In the genomic region with DNA sequence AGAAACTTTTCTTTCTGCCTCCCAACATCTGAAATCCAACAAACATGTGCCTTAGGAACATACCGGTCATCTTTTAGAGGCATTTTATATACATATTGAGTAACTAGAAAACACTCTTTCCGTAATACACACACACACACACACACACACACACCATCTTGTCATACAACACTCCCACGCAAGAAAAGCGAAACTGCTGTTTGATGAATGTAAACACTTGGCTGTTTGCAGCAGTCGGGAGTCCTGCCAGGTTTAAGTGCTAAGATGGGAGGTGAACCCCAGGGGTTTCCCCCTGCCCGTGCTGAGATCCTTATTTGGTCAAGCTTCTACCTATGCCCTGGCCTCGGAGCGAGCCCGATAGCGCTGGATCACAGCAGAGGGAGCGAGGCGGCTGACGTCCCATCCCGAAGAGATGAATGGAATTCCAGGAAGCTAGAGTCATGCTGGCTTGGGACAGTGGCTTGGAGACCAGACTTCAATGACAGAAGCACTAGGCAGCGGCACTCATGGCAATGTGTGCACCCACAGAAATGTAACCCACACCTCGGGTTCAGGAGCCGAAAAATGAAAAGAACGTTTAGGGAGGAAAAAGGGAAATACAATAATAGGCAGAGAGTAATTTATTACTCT, we compare ENCODE assay signal across 8 cellular contexts. TPM values are rescaled to one million over a fixed set of nuclear protein-coding genes. Genes with fewer than 3 reads are reported as not detected.
DNase-seq lines count a peak whose midpoint lies in the region; ATAC-seq, FAIRE-seq and TF ChIP-seq lines count a peak whose summit lies in the region.

No MANE protein-coding gene starts in this region.

- H3K9me3 ChIP-seq in heart left ventricle: no peaks in the 10 kb centered on the region

- no peaks in the 10 kb centered on the region for H3K27me3 ChIP-seq in ACC112 (ENCODE audit: insufficient read depth, low read length)
- H3K27me3 ChIP-seq in heart left ventricle: peaks cover 0 to 4% (median 0%) of the 10 kb centered on the region in 9 donors

- H3K27ac Mint-ChIP-seq in activated naive CD8-positive, alpha-beta T cell treated with anti-CD3 and anti-CD28 coated beads, Interleukin-2, amount 10 ng/mL, durations not matched to agents 7 days and 5 days: no peak overlapping the region
- no peak overlapping the region for H3K27ac Mint-ChIP-seq in stimulated activated memory B cell treated with anti-CD40 and anti-IgM and Interleukin-4, amounts not matched to agents 10 μg/mL and 1 μg/mL and 100 μg/mL, for 72 hours

- peaks cover 55% of the 10 kb centered on the region for H3K27me3 Mint-ChIP-seq in activated naive CD8-positive, alpha-beta T cell treated with anti-CD3 and anti-CD28 coated beads, Interleukin-2, amount 10 ng/mL, durations not matched to agents 7 days and 5 days
- H3K27me3 Mint-ChIP-seq in stimulated activated memory B cell treated with anti-CD40 and anti-IgM and Interleukin-4, amounts not matched to agents 10 μg/mL and 1 μg/mL and 100 μg/mL, for 72 hours: peaks cover 53% of the 10 kb centered on the region

- CTCF ChIA-PET in HEK293T (lab: Yijun Ruan, JAX): interaction anchor here (0.6 to 1.9 kb wide), 7 partner anchors 8 to 458 kb away, joined by 3 to 6 read pairs (median 4); no protein-coding TSS in a partner anchor

- H3K4me1 Mint-ChIP-seq in activated naive CD8-positive, alpha-beta T cell treated with anti-CD3 and anti-CD28 coated beads, Interleukin-2, amount 10 ng/mL, durations not matched to agents 7 days and 5 days: peaks cover 13% of the 10 kb centered on the region
- peaks cover 13% of the 10 kb centered on the region for H3K4me1 Mint-ChIP-seq in stimulated activated memory B cell treated with anti-CD40 and anti-IgM and Interleukin-4, amounts not matched to agents 10 μg/mL and 1 μg/mL and 100 μg/mL, for 72 hours

- no peaks in the 10 kb centered on the region for H3K36me3 Mint-ChIP-seq in activated naive CD8-positive, alpha-beta T cell treated with anti-CD3 and anti-CD28 coated beads, Interleukin-2, amount 10 ng/mL, durations not matched to agents 7 days and 5 days
- no peaks in the 10 kb centered on the region for H3K36me3 Mint-ChIP-seq in stimulated activated memory B cell treated with anti-CD40 and anti-IgM and Interleukin-4, amounts not matched to agents 10 μg/mL and 1 μg/mL and 100 μg/mL, for 72 hours

- ATAC-seq in activated naive CD8-positive, alpha-beta T cell treated with anti-CD3 and anti-CD28 coated beads, Interleukin-2, amount 10 ng/mL, durations not matched to agents 7 days and 5 days (ENCODE audit: low read depth): no peak
- peak; percentile 54 to 86 (median 66) for ATAC-seq in heart left ventricle
- no peak for ATAC-seq in stimulated activated memory B cell treated with anti-CD40 and anti-IgM and Interleukin-4, amounts not matched to agents 10 μg/mL and 1 μg/mL and 100 μg/mL, for 72 hours

- H3K4me3 Mint-ChIP-seq in activated naive CD8-positive, alpha-beta T cell treated with anti-CD3 and anti-CD28 coated beads, Interleukin-2, amount 10 ng/mL, durations not matched to agents 7 days and 5 days: peak overlapping the region; percentile 66
- H3K4me3 Mint-ChIP-seq in stimulated activated memory B cell treated with anti-CD40 and anti-IgM and Interleukin-4, amounts not matched to agents 10 μg/mL and 1 μg/mL and 100 μg/mL, for 72 hours: no peak overlapping the region

- WGBS in heart left ventricle, 4 donors: 5 to 11% (median 6%) methylated on average over 16 to 18 of the region's 18 CpGs

- peak overlapping the region; percentile 44 for H2AFZ ChIP-seq in ACC112 (ENCODE audit: low read length, unreplicated experiment)

- in situ Hi-C loops in GM13976 (cut with MboI; ENCODE audit: low sequenced_read_pairs, unreplicated experiment): loop anchor here (10.0 to 25.0 kb wide), 2 partner anchors 455 to 867 kb away; no protein-coding TSS in a partner anchor

- H3K4me3 ChIP-seq in ACC112 (ENCODE audit: low read depth, low read length): peak overlapping the region; percentile 82
- H3K4me3 ChIP-seq in heart left ventricle: peak overlapping the region in 11 of 12 donors; percentile 47 to 78 (median 65)

- H3K4me1 ChIP-seq in ACC112 (ENCODE audit: control insufficient read depth, insufficient read depth, low read length, unreplicated experiment) (peaks cover 31% of the 10 kb centered on the region), heart left ventricle (peaks cover 0 to 52% (median 21%) of the 10 kb centered on the region in 12 donors)

- H3K27ac ChIP-seq in ACC112 (ENCODE audit: low read depth, low read length) (peak overlapping the region; percentile 84), heart left ventricle (peak overlapping the region; percentile 61 to 97 (median 88))

- FAIRE-seq in H54 (lab: Jason Lieb, UNC): peak; percentile 57

- POLR2A ChIA-PET in activated naive CD8-positive, alpha-beta T cell treated with anti-CD3 and anti-CD28 coated beads, Interleukin-2, amount 10 ng/mL, durations not matched to agents 7 days and 5 days (lab: Charles Lee): no interaction called here
- POLR2A ChIA-PET in HEK293T (lab: Yijun Ruan, JAX): no interaction called here

- TF ChIP-seq CTCF in heart left ventricle (IDR thresholded peaks at IDR 0.05): no peak
- no peak for TF ChIP-seq CTCF in GM13976 (IDR thresholded peaks at IDR 0.05; ENCODE audit: borderline replicate concordance, control extremely low read depth, extremely low read depth, insufficient read depth, missing control alignments)

- peaks cover 36% of the 10 kb centered on the region for H3K79me2 ChIP-seq in ACC112 (ENCODE audit: control insufficient read depth, insufficient read depth, low read length, unreplicated experiment)

- H3K9me3 Mint-ChIP-seq in activated naive CD8-positive, alpha-beta T cell treated with anti-CD3 and anti-CD28 coated beads, Interleukin-2, amount 10 ng/mL, durations not matched to agents 7 days and 5 days: no peaks in the 10 kb centered on the region
- no peaks in the 10 kb centered on the region for H3K9me3 Mint-ChIP-seq in stimulated activated memory B cell treated with anti-CD40 and anti-IgM and Interleukin-4, amounts not matched to agents 10 μg/mL and 1 μg/mL and 100 μg/mL, for 72 hours

- TF ChIP-seq POLR2A in H54 (IDR thresholded peaks at IDR 0.05; ENCODE audit: low read depth, low read length): no peak
- no peak for TF ChIP-seq POLR2A in heart left ventricle (IDR thresholded peaks at IDR 0.05)

- DNase-seq in H54 (ENCODE audit: insufficient read length, low spot score): peak; percentile 70
- no peak for DNase-seq in activated naive CD8-positive, alpha-beta T cell treated with anti-CD3 and anti-CD28 coated beads, Interleukin-2, amount 10 ng/mL, durations not matched to agents 7 days and 5 days
- peak; percentile 73 to 88 (median 81) for DNase-seq in heart left ventricle
- peak; percentile 28 for DNase-seq in pons (ENCODE audit: low spot score)
- no peak for DNase-seq in HEK293T (ENCODE audit: extremely low spot score)
- DNase-seq in GM13976 (ENCODE audit: low spot score): no peak

- intact Hi-C loops in heart left ventricle (cut with DNase I): loop anchor here (1.0 to 10.0 kb wide), 26 partner anchors 82 to 875 kb away; no protein-coding TSS in a partner anchor

- H3K36me3 ChIP-seq in ACC112 (ENCODE audit: insufficient read depth, low read length): peaks cover 25% of the 10 kb centered on the region; the same call in 1 of the 2 replicates
- peaks cover 0 to 26% (median 13%) of the 10 kb centered on the region in 9 donors for H3K36me3 ChIP-seq in heart left ventricle

TF ChIP-seq in HEK293T, 16 proteins besides CTCF, POLR2A, EP300 and RAD21:
- TF ChIP-seq ZNF384 (IDR thresholded peaks at IDR 0.05) (no peak), NFRKB (IDR thresholded peaks at IDR 0.05) (no peak), FOXA1 (IDR thresholded peaks at IDR 0.05) (no peak), BHLHE40 (IDR thresholded peaks at IDR 0.05; ENCODE audit: borderline replicate concordance) (no peak), HDGF (IDR thresholded peaks at IDR 0.05; ENCODE audit: borderline replicate concordance) (no peak), SP1 (IDR thresholded peaks at IDR 0.05) (no peak), ARNT (IDR thresholded peaks at IDR 0.05) (no peak), FOXM1 (IDR thresholded peaks at IDR 0.05; ENCODE audit: borderline replicate concordance) (no peak), FOXK2 (IDR thresholded peaks at IDR 0.05) (no peak), L3MBTL2 (conservative IDR thresholded peaks at IDR 0.05) (no peak), TARDBP (IDR thresholded peaks at IDR 0.05) (no peak)

RNA-seq across cellular contexts. Expression of gene THBS1, which starts 1.3 kb away (rescaled TPM):
- 1 to 10 TPM; 5.4 to 6.0 TPM for total RNA-seq in activated naive CD8-positive, alpha-beta T cell treated with anti-CD3 and anti-CD28 coated beads, Interleukin-2, amount 10 ng/mL, durations not matched to agents 7 days and 5 days
- total RNA-seq in heart left ventricle: 100 to 1,000 TPM in 5 of 9 donors, 10 to 100 TPM in 4; 21.0 to 573 (median 160) TPM
- polyA plus RNA-seq in heart left ventricle: 100 to 1,000 TPM in 1 of 2 donors, 1 to 10 TPM in 1; 8.5 to 179 TPM

Comparison
In these comparisons a context has a peak if more than half of its experiments do, and no peak if none do; other contexts are left out.
1. DNase-seq: peak in H54 (single experiment), heart left ventricle (5 of 5) and pons (single experiment); none in activated naive CD8-positive, alpha-beta T cell treated with anti-CD3 and anti-CD28 coated beads, Interleukin-2, amount 10 ng/mL, durations not matched to agents 7 days and 5 days (single experiment), HEK293T (single experiment) and GM13976 (single experiment).
2. ATAC-seq: peak in heart left ventricle (4 of 4); none in activated naive CD8-positive, alpha-beta T cell treated with anti-CD3 and anti-CD28 coated beads, Interleukin-2, amount 10 ng/mL, durations not matched to agents 7 days and 5 days (single experiment) and stimulated activated memory B cell treated with anti-CD40 and anti-IgM and Interleukin-4, amounts not matched to agents 10 μg/mL and 1 μg/mL and 100 μg/mL, for 72 hours (single experiment).